28 cellular contexts compared by ENCODE assay signal in genomic region chr18:69725855-69726508, GRCh38.
"Had no signal": no experiment of that assay in that cellular context is flagged by ENCODE, and none has a peak within 500 bp of the region (broad histone marks: within the 10 kb centered on the region; RNA-seq: fewer than 3 reads in every experiment).

No MANE protein-coding gene starts in this region.

- H3K9me3 Mint-ChIP-seq: activated CD4-positive, alpha-beta memory T cell treated with anti-CD3 and anti-CD28 coated beads for 36 hours; activated naive CD4-positive, alpha-beta T cell treated with anti-CD3 and anti-CD28 coated beads, Interleukin-2, amount 10 ng/mL, durations not matched to agents 7 days and 5 days; activated naive CD8-positive, alpha-beta T cell treated with anti-CD3 and anti-CD28 coated beads for 36 hours; activated T-helper 17 cell treated with anti-CD3 and anti-CD28 coated beads, Interleukin-2, amount 50 U/mL, for 72 hours had no signal

- H3K4me1 Mint-ChIP-seq: activated CD4-positive, alpha-beta T cell treated with anti-CD3 and anti-CD28 coated beads, Interleukin-2, amount 10 ng/mL, durations not matched to agents 7 days and 5 days; activated naive CD4-positive, alpha-beta T cell treated with anti-CD3 and anti-CD28 coated beads, Interleukin-2, amount 10 ng/mL, durations not matched to agents 7 days and 5 days had no signal

- FAIRE-seq: bronchial epithelial cell, RCC 7860, TTC549 had no signal

- ATAC-seq: activated T-helper 17 cell treated with anti-CD3 and anti-CD28 coated beads, Interleukin-2, amount 50 U/mL, for 72 hours; body of pancreas; PC-3; T-cell had no signal

- H3K27me3 ChIP-seq: body of pancreas had no signal

- H3K9me3 ChIP-seq: body of pancreas had no signal

- H3K4me3 Mint-ChIP-seq: activated CD4-positive, alpha-beta memory T cell treated with anti-CD3 and anti-CD28 coated beads for 36 hours; activated CD4-positive, alpha-beta T cell treated with anti-CD3 and anti-CD28 coated beads, Interleukin-2, amount 10 ng/mL, durations not matched to agents 7 days and 5 days; activated naive CD4-positive, alpha-beta T cell treated with anti-CD3 and anti-CD28 coated beads, Interleukin-2, amount 10 ng/mL, durations not matched to agents 7 days and 5 days; activated naive CD8-positive, alpha-beta T cell treated with anti-CD3 and anti-CD28 coated beads for 36 hours; activated T-helper 17 cell treated with anti-CD3 and anti-CD28 coated beads, Interleukin-2, amount 50 U/mL, for 72 hours; T-cell had no signal

- H3K4me3 ChIP-seq: body of pancreas had no signal

- H3K27ac ChIP-seq: body of pancreas, KMS-11 had no signal

- H3K36me3 Mint-ChIP-seq: activated naive CD4-positive, alpha-beta T cell treated with anti-CD3 and anti-CD28 coated beads, Interleukin-2, amount 10 ng/mL, durations not matched to agents 7 days and 5 days had no signal

- H3K27me3 Mint-ChIP-seq: activated CD4-positive, alpha-beta memory T cell treated with anti-CD3 and anti-CD28 coated beads for 36 hours; activated CD4-positive, alpha-beta T cell treated with anti-CD3 and anti-CD28 coated beads, Interleukin-2, amount 10 ng/mL, durations not matched to agents 7 days and 5 days; activated naive CD4-positive, alpha-beta T cell treated with anti-CD3 and anti-CD28 coated beads, Interleukin-2, amount 10 ng/mL, durations not matched to agents 7 days and 5 days; activated naive CD8-positive, alpha-beta T cell treated with anti-CD3 and anti-CD28 coated beads for 36 hours; activated T-helper 17 cell treated with anti-CD3 and anti-CD28 coated beads, Interleukin-2, amount 50 U/mL, for 72 hours; T-cell had no signal

- H3K27ac Mint-ChIP-seq: activated CD4-positive, alpha-beta memory T cell treated with anti-CD3 and anti-CD28 coated beads for 36 hours; activated CD4-positive, alpha-beta T cell treated with anti-CD3 and anti-CD28 coated beads, Interleukin-2, amount 10 ng/mL, durations not matched to agents 7 days and 5 days; activated naive CD4-positive, alpha-beta T cell treated with anti-CD3 and anti-CD28 coated beads, Interleukin-2, amount 10 ng/mL, durations not matched to agents 7 days and 5 days; activated naive CD8-positive, alpha-beta T cell treated with anti-CD3 and anti-CD28 coated beads for 36 hours; activated T-helper 17 cell treated with anti-CD3 and anti-CD28 coated beads, Interleukin-2, amount 50 U/mL, for 72 hours; T-cell had no signal

- DNase-seq: activated CD4-positive, alpha-beta memory T cell treated with anti-CD3 and anti-CD28 coated beads for 36 hours; activated CD4-positive, alpha-beta T cell treated with anti-CD3 and anti-CD28 coated beads, Interleukin-2, amount 10 ng/mL, durations not matched to agents 7 days and 5 days; activated CD4-positive, CD25-positive, alpha-beta regulatory T cell; activated gamma-delta T cell treated with Interleukin-2 at 50 U/mL for 16 hours; activated naive CD4-positive, alpha-beta T cell treated with anti-CD3 and anti-CD28 coated beads, Interleukin-2, amount 10 ng/mL, durations not matched to agents 7 days and 5 days; activated naive CD8-positive, alpha-beta T cell treated with anti-CD3 and anti-CD28 coated beads for 36 hours; activated T-cell treated with anti-CD3 and anti-CD28 coated beads for 4 hours; activated T-cell treated with anti-CD3 and anti-CD28 coated beads, Interleukin-2, amount 50 U/mL, for 48 hours; body of pancreas; central memory CD4-positive, alpha-beta T cell; MM.1S; NCI-H1105; NCI-H1436; NCI-H1694 treated with DMSO at 0.1 percent for 48 hours; NCI-H2029 treated with DMSO at 0.1 percent for 48 hours; NCI-H345; NCI-H510A; NCI-H69; PC-3; SHP77 treated with DMSO at 0.1 percent for 48 hours; T-cell; T-helper 2 cell; T1000 had no signal
